Comparison of ENCODE assay signal across 8 cellular contexts in the genomic region with DNA sequence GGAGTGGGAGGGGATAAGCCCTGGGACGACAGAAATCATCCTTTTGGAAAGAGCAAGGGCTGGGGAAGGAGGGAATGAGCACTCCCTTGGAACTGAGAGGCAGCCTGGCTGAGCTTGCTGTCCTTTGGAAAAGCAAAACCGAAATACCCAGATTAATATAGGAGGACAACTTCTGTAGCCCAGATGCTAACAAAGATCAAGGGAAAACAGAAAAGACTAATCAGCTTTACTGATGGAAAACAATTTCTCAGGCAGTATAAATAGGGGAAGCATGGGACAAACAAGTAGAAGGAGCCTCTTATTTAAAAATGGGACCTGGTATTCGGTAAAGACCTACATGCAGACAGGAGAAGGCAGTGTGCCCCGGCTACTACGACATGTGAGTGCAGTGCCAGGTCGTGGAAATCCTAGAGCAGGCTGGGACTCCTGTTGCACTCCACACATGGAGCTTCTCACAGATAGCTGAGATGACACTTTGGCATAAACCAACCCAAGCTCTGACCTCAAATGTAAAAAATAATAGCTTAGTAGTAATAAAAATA. TPM values are rescaled to one million over a fixed set of nuclear protein-coding genes. Genes with fewer than 3 reads are reported as not detected.
DNase-seq lines count a peak whose midpoint lies in the region; ATAC-seq and TF ChIP-seq lines count a peak whose summit lies in the region.

No MANE protein-coding gene starts in this region.

- H3K27me3 Mint-ChIP-seq in natural killer cell treated with Interleukin-12 subunit alpha and Interleukin-12 subunit beta and Interleukin-15 and Interleukin-18, amount 100 ng/mL, for 72 hours, result peaks cover 17 to 19% of the 10 kb centered on the region in 2 donors

- H3K27ac Mint-ChIP-seq in natural killer cell treated with Interleukin-12 subunit alpha and Interleukin-12 subunit beta and Interleukin-15 and Interleukin-18, amount 100 ng/mL, for 72 hours, result no peak overlapping the region

- no peak for ATAC-seq in natural killer cell treated with Interleukin-12 subunit alpha and Interleukin-12 subunit beta and Interleukin-15 and Interleukin-18, amount 100 ng/mL, for 72 hours
- ATAC-seq in HG02798 (IDR thresholded peaks at IDR 0.05; ENCODE audit: poor library complexity, unreplicated experiment), result no peak

- no peaks in the 10 kb centered on the region for H3K36me3 Mint-ChIP-seq in natural killer cell treated with Interleukin-12 subunit alpha and Interleukin-12 subunit beta and Interleukin-15 and Interleukin-18, amount 100 ng/mL, for 72 hours

- DNase-seq in NCI-H82 (lab: John Stamatoyannopoulos, UW) (peak; percentile 54), NCI-H82 treated with DMSO at 0.1 percent for 48 hours (lab: John Stamatoyannopoulos, UW; ENCODE audit: unreplicated experiment) (no peak), SK-N-DZ (ENCODE audit: low spot score) (peak; percentile 27), erythroblast (lab: John Stamatoyannopoulos, UW) (peak; percentile 8 to 40), HT-29 (ENCODE audit: low spot score) (no peak), HuH-7.5 (ENCODE audit: low spot score) (no peak)
- no peak for DNase-seq in natural killer cell treated with Interleukin-12 subunit alpha and Interleukin-12 subunit beta and Interleukin-15 and Interleukin-18, amount 100 ng/mL, for 72 hours (ENCODE audit: low spot score)

- TF ChIP-seq POLR2A in erythroblast (IDR thresholded peaks at IDR 0.05; ENCODE audit: low read length), result no peak

- peak overlapping the region; percentile 95 for H3K4me3 Mint-ChIP-seq in natural killer cell treated with Interleukin-12 subunit alpha and Interleukin-12 subunit beta and Interleukin-15 and Interleukin-18, amount 100 ng/mL, for 72 hours

- peaks cover 13 to 19% of the 10 kb centered on the region in 2 donors for H3K4me1 Mint-ChIP-seq in natural killer cell treated with Interleukin-12 subunit alpha and Interleukin-12 subunit beta and Interleukin-15 and Interleukin-18, amount 100 ng/mL, for 72 hours (ENCODE audit: low read depth in 2 of 2)

- no peaks in the 10 kb centered on the region for H3K9me3 Mint-ChIP-seq in natural killer cell treated with Interleukin-12 subunit alpha and Interleukin-12 subunit beta and Interleukin-15 and Interleukin-18, amount 100 ng/mL, for 72 hours

RNA-seq across cellular contexts. Expression of a gene that starts 0.8 kb away (rescaled TPM):
- polyA plus RNA-seq in SK-N-DZ (2014; cell fraction: cytosol; rRNA removed), result 0.45 and 0.54 TPM in 2 replicates
- polyA plus RNA-seq in SK-N-DZ (2014; cell fraction: nucleus; rRNA removed), result 0.32 and 0.54 TPM in 2 replicates
- total RNA-seq in natural killer cell treated with Interleukin-12 subunit alpha and Interleukin-12 subunit beta and Interleukin-15 and Interleukin-18, amount 100 ng/mL, for 72 hours, result under 1 TPM in 1 of 2 donors, not detected in 1; 0.06 TPM
- total RNA-seq in HT-29 (2014; rRNA removed; shearing (Covaris generic)), result 0.47 and 0.69 TPM in 2 replicates

Comparison
In these comparisons a context has a peak if more than half of its experiments do, and no peak if none do; other contexts are left out.
1. DNase-seq: peak in NCI-H82 (single experiment), SK-N-DZ (single experiment) and erythroblast (2 of 2); none in NCI-H82 treated with DMSO at 0.1 percent for 48 hours (single experiment), natural killer cell treated with Interleukin-12 subunit alpha and Interleukin-12 subunit beta and Interleukin-15 and Interleukin-18, amount 100 ng/mL, for 72 hours (single experiment), HT-29 (single experiment) and HuH-7.5 (single experiment).